Comparison of ENCODE assay signal across 9 cellular contexts in the genomic region with DNA sequence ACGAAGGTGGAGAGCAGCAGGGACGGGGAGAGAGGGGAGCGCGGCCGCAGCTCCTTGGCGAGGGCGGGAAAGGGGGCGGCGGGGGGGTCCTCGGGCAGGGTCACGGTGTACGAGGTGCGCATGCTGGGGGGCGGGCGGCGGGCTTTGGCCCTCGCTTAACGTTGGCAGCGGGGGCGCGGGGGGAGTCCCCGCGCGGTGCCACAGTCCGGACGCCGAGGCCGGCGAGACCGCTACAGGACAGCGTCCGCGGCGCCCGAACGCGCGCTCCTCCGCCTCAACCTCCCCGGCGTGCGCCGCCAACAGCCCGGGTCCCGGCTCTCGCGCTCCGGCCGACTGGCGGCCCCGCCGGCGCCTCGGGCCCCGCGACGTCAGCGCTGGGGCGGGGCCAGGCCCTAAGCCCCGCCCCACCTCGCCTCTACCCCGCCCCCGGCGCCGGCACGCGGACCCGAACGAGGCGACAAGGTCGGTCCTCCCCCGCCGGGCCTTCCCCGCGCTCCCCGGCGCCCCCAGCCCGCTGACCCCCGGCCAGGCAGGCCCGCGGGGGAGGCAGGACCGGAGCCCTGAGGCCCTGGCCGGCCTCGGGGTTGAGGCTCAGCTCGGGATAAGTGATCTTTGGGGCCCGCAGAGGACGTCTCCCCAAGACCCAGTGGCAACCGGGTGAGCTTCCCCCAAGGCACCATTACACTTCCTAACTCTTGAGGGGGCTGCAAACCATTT. TPM values are rescaled to one million over a fixed set of nuclear protein-coding genes. Genes with fewer than 3 reads are reported as not detected.
DNase-seq lines count a peak whose midpoint lies in the region; ATAC-seq and TF ChIP-seq lines count a peak whose summit lies in the region.
"Had no signal": no experiment of that assay in that cellular context is flagged by ENCODE, and none has a peak within 500 bp of the region (broad histone marks: within the 10 kb centered on the region; RNA-seq: fewer than 3 reads in every experiment).

No MANE protein-coding gene starts in this region.

- H3K4me1 ChIP-seq in colonic mucosa: peaks cover 17% of the 10 kb centered on the region

- peak overlapping the region; percentile 37 for H3K4me3 Mint-ChIP-seq in activated CD4-positive, alpha-beta T cell treated with anti-CD3 and anti-CD28 coated beads for 36 hours

- peaks cover 26% of the 10 kb centered on the region for H3K4me1 Mint-ChIP-seq in activated CD4-positive, alpha-beta T cell treated with anti-CD3 and anti-CD28 coated beads for 36 hours

- H3K9me3 ChIP-seq in colonic mucosa: no peaks in the 10 kb centered on the region

- DNase-seq in DMS153 (lab: John Stamatoyannopoulos, UW) (peak; percentile 12), HuH-7 (ENCODE audit: low spot score) (peak; percentile 80), colonic mucosa (peak; percentile 70), lower leg skin (ENCODE audit: low spot score in 2 of 2) (no peak), SW480 (ENCODE audit: low spot score) (no peak)
- DNase-seq in activated CD4-positive, alpha-beta T cell treated with anti-CD3 and anti-CD28 coated beads for 36 hours: peak; percentile 74
- DNase-seq in stimulated activated CD4-positive, alpha-beta T cell treated with anti-CD3 and anti-CD28 coated beads, TNF-alpha, amount 100 ng/mL, for 1 hour (ENCODE audit: low read depth in 3 of 3, low spot score in 1 of 3): peak in 2 of 3 donors; percentile 21 to 52

- H3K36me3 ChIP-seq in colonic mucosa: no peaks in the 10 kb centered on the region

- intact Hi-C loops in activated CD4-positive, alpha-beta T cell treated with anti-CD3 and anti-CD28 coated beads for 36 hours (cut with DNase I, micrococcal nuclease): no loop called here
- intact Hi-C loops in colonic mucosa (cut with DNase I): no loop called here
- intact Hi-C loops in lower leg skin (cut with DNase I; ENCODE audit: low total_unique reads): no loop called here

- POLR2A ChIA-PET in activated CD4-positive, alpha-beta T cell treated with anti-CD3 and anti-CD28 coated beads for 36 hours (lab: Charles Lee): no interaction called here

- no peak overlapping the region for H3K27ac ChIP-seq in colonic mucosa

- H3K4me3 ChIP-seq in colonic mucosa (peak overlapping the region; percentile 40), lower leg skin (ENCODE audit: low read depth, poor library complexity, severe bottlenecking) (peak overlapping the region; percentile 10)

- CTCF ChIA-PET in activated CD4-positive, alpha-beta T cell treated with anti-CD3 and anti-CD28 coated beads for 36 hours (lab: Charles Lee): interaction anchor here (0.8 to 1.6 kb wide), 5 partner anchors 11 to 117 kb away, joined by 3 to 12 read pairs (median 7); no protein-coding TSS in a partner anchor

- H3K27me3 Mint-ChIP-seq in activated CD4-positive, alpha-beta T cell treated with anti-CD3 and anti-CD28 coated beads for 36 hours: peaks cover 38% of the 10 kb centered on the region

- peak overlapping the region; percentile 12 to 19 for H3K9ac ChIP-seq in colonic mucosa (ENCODE audit: low read depth in 2 of 2, low read length in 2 of 2)

- H3K36me3 Mint-ChIP-seq in activated CD4-positive, alpha-beta T cell treated with anti-CD3 and anti-CD28 coated beads for 36 hours (ENCODE audit: low read depth): no peaks in the 10 kb centered on the region

- H3K27me3 ChIP-seq in colonic mucosa: no peaks in the 10 kb centered on the region

- no peak overlapping the region for H3K27ac Mint-ChIP-seq in activated CD4-positive, alpha-beta T cell treated with anti-CD3 and anti-CD28 coated beads for 36 hours

- ATAC-seq in activated CD4-positive, alpha-beta T cell treated with anti-CD3 and anti-CD28 coated beads for 36 hours: peak; percentile 49
- ATAC-seq in GM18873 (IDR thresholded peaks at IDR 0.05; ENCODE audit: low FRiP score, unreplicated experiment): no peak

- no peak for TF ChIP-seq POLR2A in lower leg skin (IDR thresholded peaks at IDR 0.05)

- no peaks in the 10 kb centered on the region for H3K9me3 Mint-ChIP-seq in activated CD4-positive, alpha-beta T cell treated with anti-CD3 and anti-CD28 coated beads for 36 hours (ENCODE audit: low read depth)

- TF ChIP-seq CTCF in colonic mucosa (IDR thresholded peaks at IDR 0.05): no peak
- TF ChIP-seq CTCF in lower leg skin (IDR thresholded peaks at IDR 0.05): no peak

- 9 to 20% methylated on average over 3 to 22 of the region's 88 CpGs for WGBS in lower leg skin, 2 donors

RNA-seq across cellular contexts. Expression of gene USP2, which starts 17.5 kb away (rescaled TPM):
- under 1 TPM; 0.58 to 0.71 TPM for total RNA-seq in activated CD4-positive, alpha-beta T cell treated with anti-CD3 and anti-CD28 coated beads for 36 hours
- total RNA-seq in colonic mucosa: 10 to 100 TPM in 1 of 2 donors, 1 to 10 TPM in 1; 7.9 to 11.6 TPM
- total RNA-seq in lower leg skin: 10 to 100 TPM; 15.0 to 35.6 (median 18.1) TPM

RNA-seq across cellular contexts. Expression of gene MFRP, which starts 17.5 kb away (rescaled TPM):
- not detected for total RNA-seq in activated CD4-positive, alpha-beta T cell treated with anti-CD3 and anti-CD28 coated beads for 36 hours
- total RNA-seq in colonic mucosa (not detected), lower leg skin (not detected)
- total RNA-seq: HT1080 had no signal

RNA-seq across cellular contexts. Expression of gene C1QTNF5, which starts 23.3 kb away (rescaled TPM):
- not detected for total RNA-seq in activated CD4-positive, alpha-beta T cell treated with anti-CD3 and anti-CD28 coated beads for 36 hours
- total RNA-seq in colonic mucosa (1 to 10 TPM; 5.3 to 8.7 TPM), lower leg skin (10 to 100 TPM in 1 of 4 donors, 1 to 10 TPM in 3; 4.2 to 14.3 (median 8.6) TPM)

RNA-seq across cellular contexts. Expression of gene RNF26, which starts 29.7 kb away (rescaled TPM):
- 10 to 100 TPM; 29.9 TPM for total RNA-seq in activated CD4-positive, alpha-beta T cell treated with anti-CD3 and anti-CD28 coated beads for 36 hours
- total RNA-seq in colonic mucosa (10 to 100 TPM; 22.9 to 46.6 TPM), lower leg skin (10 to 100 TPM in 3 of 4 donors, 1 to 10 TPM in 1; 6.7 to 16.8 (median 13.1) TPM)

RNA-seq across cellular contexts. Expression of gene MCAM, which starts 47.1 kb away (rescaled TPM):
- 1 to 10 TPM; 6.8 to 6.9 TPM for total RNA-seq in activated CD4-positive, alpha-beta T cell treated with anti-CD3 and anti-CD28 coated beads for 36 hours
- 10 to 100 TPM in 1 of 2 donors, 1 to 10 TPM in 1; 5.4 to 36.9 TPM for total RNA-seq in colonic mucosa
- 100 to 1,000 TPM; 103 to 198 (median 183) TPM for total RNA-seq in lower leg skin

Comparison
In these comparisons a context has a peak if more than half of its experiments do, and no peak if none do; other contexts are left out.
1. DNase-seq: peak in DMS153 (single experiment), HuH-7 (single experiment), activated CD4-positive, alpha-beta T cell treated with anti-CD3 and anti-CD28 coated beads for 36 hours (single experiment), colonic mucosa (single experiment) and stimulated activated CD4-positive, alpha-beta T cell treated with anti-CD3 and anti-CD28 coated beads, TNF-alpha, amount 100 ng/mL, for 1 hour (2 of 3); none in lower leg skin (0 of 2) and SW480 (single experiment).
2. RNA of gene USP2, which starts 17.5 kb away (total RNA-seq): 15.0 to 35.6 TPM in lower leg skin and 7.9 to 11.6 TPM in colonic mucosa; 0.58 to 0.71 TPM in activated CD4-positive, alpha-beta T cell treated with anti-CD3 and anti-CD28 coated beads for 36 hours; every median in the first group is over 4 times any median in the second.
3. RNA of gene C1QTNF5, which starts 23.3 kb away (total RNA-seq): 4.2 to 14.3 TPM in lower leg skin and 5.3 to 8.7 TPM in colonic mucosa; not detected in activated CD4-positive, alpha-beta T cell treated with anti-CD3 and anti-CD28 coated beads for 36 hours; every median in the first group is over 4 times any median in the second.